In genomic region chr1:161225178-161225533, GRCh38 we compare ENCODE assay signal across 8 cellular contexts. TPM values are rescaled to one million over a fixed set of nuclear protein-coding genes. Genes with fewer than 3 reads are reported as not detected.
A peak's percentile ranks its signal among the peaks of the same experiment; 100 is the strongest.
DNase-seq lines count a peak whose midpoint lies in the region; ATAC-seq and TF ChIP-seq lines count a peak whose summit lies in the region.

No MANE protein-coding gene starts in this region.

- H3K36me3 ChIP-seq in neural progenitor cell = no peaks in the 10 kb centered on the region

- H3K36me3 Mint-ChIP-seq in IgD-negative memory B cell = peaks cover 6% of the 10 kb centered on the region
- H3K36me3 Mint-ChIP-seq in central memory CD8-positive, alpha-beta T cell (ENCODE audit: insufficient read depth) = peaks cover 11% of the 10 kb centered on the region
- H3K36me3 Mint-ChIP-seq in neural progenitor cell = no peaks in the 10 kb centered on the region

- H3K9me3 ChIP-seq in neural progenitor cell (ENCODE audit: low read depth) = no peaks in the 10 kb centered on the region

- H3K4me1 ChIP-seq in neural progenitor cell = peaks cover 9% of the 10 kb centered on the region

- H3K4me3 Mint-ChIP-seq in IgD-negative memory B cell = peak overlapping the region in 3 of 4 donors; percentile 82 to 100 (median 99)
- peak overlapping the region; percentile 25 for H3K4me3 Mint-ChIP-seq in central memory CD8-positive, alpha-beta T cell
- H3K4me3 Mint-ChIP-seq in neural progenitor cell = peak overlapping the region; percentile 99

- no peak for TF ChIP-seq CTCF in C4-2B (conservative IDR thresholded peaks at IDR 0.05)
- no peak for TF ChIP-seq CTCF in neural progenitor cell (IDR thresholded peaks at IDR 0.05)

- no peak for DNase-seq in central memory CD8-positive, alpha-beta T cell (ENCODE audit: low spot score in 2 of 2)
- no peak for DNase-seq in neural progenitor cell (ENCODE audit: low spot score)
- DNase-seq in NCI-H128 (lab: John Stamatoyannopoulos, UW; ENCODE audit: unreplicated experiment) = no peak
- DNase-seq in NCI-H1930 (lab: John Stamatoyannopoulos, UW) = no peak
- no peak for DNase-seq in NCI-H774 (lab: John Stamatoyannopoulos, UW)

- no peak overlapping the region for H3K9ac ChIP-seq in neural progenitor cell

- peak overlapping the region; percentile 54 for H2AFZ ChIP-seq in neural progenitor cell (replicated peaks)

- H3K9me3 Mint-ChIP-seq in IgD-negative memory B cell (no peaks in the 10 kb centered on the region), neural progenitor cell (no peaks in the 10 kb centered on the region)
- H3K9me3 Mint-ChIP-seq in central memory CD8-positive, alpha-beta T cell = no peaks in the 10 kb centered on the region

- peaks cover 13% of the 10 kb centered on the region for H3F3A ChIP-seq in neural progenitor cell (ENCODE audit: low read depth)

- H3K4me1 Mint-ChIP-seq in IgD-negative memory B cell = peaks cover 18 to 23% (median 22%) of the 10 kb centered on the region in 3 donors
- H3K4me1 Mint-ChIP-seq in central memory CD8-positive, alpha-beta T cell = peaks cover 38% of the 10 kb centered on the region
- peaks cover 21% of the 10 kb centered on the region for H3K4me1 Mint-ChIP-seq in neural progenitor cell

- H3K79me2 ChIP-seq in neural progenitor cell (ENCODE audit: low read depth) = no peaks in the 10 kb centered on the region

- no peak overlapping the region for H3K4me2 ChIP-seq in neural progenitor cell

- H3K27me3 Mint-ChIP-seq in IgD-negative memory B cell (peaks cover 24% of the 10 kb centered on the region), neural progenitor cell (ENCODE audit: insufficient read depth, low read depth) (peaks cover 5% of the 10 kb centered on the region)
- H3K27me3 Mint-ChIP-seq in central memory CD8-positive, alpha-beta T cell = no peaks in the 10 kb centered on the region

- peak overlapping the region in 2 of 3 donors; percentile 70 to 91 for H3K27ac Mint-ChIP-seq in IgD-negative memory B cell
- no peak overlapping the region for H3K27ac Mint-ChIP-seq in central memory CD8-positive, alpha-beta T cell (ENCODE audit: low read depth)
- H3K27ac Mint-ChIP-seq in neural progenitor cell = peak overlapping the region; percentile 50

- peak; percentile 1 for ATAC-seq in central memory CD8-positive, alpha-beta T cell (replicated peaks; ENCODE audit: extremely low read depth, poor library complexity, severe bottlenecking)
- no peak for ATAC-seq in GM18517 (IDR thresholded peaks at IDR 0.05; ENCODE audit: unreplicated experiment)

- H3K27ac ChIP-seq in C4-2B = peak overlapping the region; percentile 88
- H3K27ac ChIP-seq in neural progenitor cell = no peak overlapping the region

- no peak overlapping the region for H3K4me3 ChIP-seq in neural progenitor cell

- no peaks in the 10 kb centered on the region for H3K27me3 ChIP-seq in neural progenitor cell

- no peaks in the 10 kb centered on the region for H4K20me1 ChIP-seq in neural progenitor cell (ENCODE audit: low read depth)

RNA-seq across cellular contexts. Expression of gene TOMM40L, which starts 0.7 kb away (rescaled TPM):
- 3.8 TPM for polyA plus RNA-seq in IgD-negative memory B cell
- total RNA-seq in neural progenitor cell (ENCODE audit: low replicate concordance) = 7.2 and 9.8 TPM in 2 replicates

RNA-seq across cellular contexts. Expression of gene APOA2, which starts 1.7 kb away (rescaled TPM):
- polyA plus RNA-seq in IgD-negative memory B cell = not detected
- not detected in 2 replicates for total RNA-seq in neural progenitor cell (ENCODE audit: low replicate concordance)

RNA-seq across cellular contexts. Expression of gene FCER1G, which starts 10.1 kb away (rescaled TPM):
- 6.6 TPM for polyA plus RNA-seq in IgD-negative memory B cell
- total RNA-seq in neural progenitor cell (ENCODE audit: low replicate concordance) = 0.34 TPM in 1 of 2 replicates, not detected in the other

RNA-seq across cellular contexts. Expression of gene NR1I3, which starts 12.8 kb away (rescaled TPM):
- polyA plus RNA-seq in IgD-negative memory B cell = not detected
- not detected in 2 replicates for total RNA-seq in neural progenitor cell (ENCODE audit: low replicate concordance)

RNA-seq across cellular contexts. Expression of gene NDUFS2, which starts 23.0 kb away (rescaled TPM):
- 71.3 TPM for polyA plus RNA-seq in IgD-negative memory B cell
- 105 and 107 TPM in 2 replicates for total RNA-seq in neural progenitor cell (ENCODE audit: low replicate concordance)

Comparison
In these comparisons a context has a peak if more than half of its experiments do, and no peak if none do; other contexts are left out.
1. H3K4me3 Mint-ChIP-seq: peak in every context shown above with its lines; median percentile 99 in IgD-negative memory B cell; 99 in neural progenitor cell; 25 in central memory CD8-positive, alpha-beta T cell.